11 cellular contexts compared by ENCODE assay signal in the genomic region with DNA sequence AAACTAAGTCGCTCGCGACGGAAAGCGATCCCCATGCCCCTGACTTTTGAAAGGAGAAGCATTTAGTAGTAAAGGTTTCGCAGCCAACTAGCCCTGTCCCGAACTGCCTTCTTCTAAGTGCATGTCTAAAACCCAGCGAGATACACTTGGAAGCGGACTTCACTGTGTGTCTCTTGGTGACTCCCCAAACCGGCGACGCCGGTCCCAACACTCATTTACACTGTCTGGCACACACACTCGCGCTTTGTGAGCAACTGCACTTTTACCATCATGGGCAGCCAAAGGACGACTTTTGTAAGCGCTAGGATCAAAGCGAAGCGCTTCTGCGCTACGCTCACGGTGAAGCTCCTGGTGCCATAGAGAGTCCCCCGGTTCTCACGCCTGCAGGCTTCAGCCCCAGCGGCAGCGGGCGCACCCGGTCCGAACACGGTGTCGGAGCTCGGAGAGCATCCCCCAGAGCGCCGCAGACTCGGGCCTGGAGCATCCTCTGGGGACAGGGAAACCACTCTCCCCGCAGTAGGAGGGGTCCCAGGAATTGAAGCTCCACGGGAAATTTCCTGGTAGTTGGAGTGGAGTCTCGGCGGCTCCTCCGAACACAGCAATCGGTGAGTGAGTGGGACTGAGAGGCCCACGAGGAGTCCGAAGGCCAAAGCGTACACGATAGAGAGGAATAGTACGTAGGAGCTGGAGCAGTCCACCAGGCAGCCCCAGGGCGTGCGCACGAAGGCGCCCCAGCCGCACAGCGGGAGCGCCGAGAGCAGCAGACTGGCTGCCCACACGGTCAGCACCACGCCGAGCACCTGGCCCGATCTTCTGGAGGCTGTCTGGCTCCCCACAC. TPM values are rescaled to one million over a fixed set of nuclear protein-coding genes. Genes with fewer than 3 reads are reported as not detected.
DNase-seq lines count a peak whose midpoint lies in the region; ATAC-seq and TF ChIP-seq lines count a peak whose summit lies in the region.
"Had no signal": no experiment of that assay in that cellular context is flagged by ENCODE, and none has a peak within 500 bp of the region (broad histone marks: within the 10 kb centered on the region; RNA-seq: fewer than 3 reads in every experiment).

No MANE protein-coding gene starts in this region.

- no peak overlapping the region for H3K27ac Mint-ChIP-seq in progenitor cell of endocrine pancreas
- H3K27ac Mint-ChIP-seq in activated T-helper 17 cell treated with anti-CD3 and anti-CD28 coated beads, Interleukin-2, amount 50 U/mL, for 72 hours: no peak overlapping the region
- H3K27ac Mint-ChIP-seq: activated B cell treated with CpG ODN at 0.5 μM for 24 hours had no signal

- in situ Hi-C loops in GM23248 (cut with MboI): no loop called here

- no peak overlapping the region; the same call in 1 of the 2 replicates for H3K4me3 ChIP-seq in GM23248
- peak overlapping the region; percentile 62 for H3K4me3 ChIP-seq in NT2/D1 (ENCODE audit: insufficient read length, low read depth)

- no peak overlapping the region for H3K27ac ChIP-seq in GM23248
- no peak overlapping the region for H3K27ac ChIP-seq in foreskin keratinocyte

- peaks cover 18% of the 10 kb centered on the region for H3K4me1 Mint-ChIP-seq in progenitor cell of endocrine pancreas (ENCODE audit: low read depth)
- H3K4me1 Mint-ChIP-seq in activated T-helper 17 cell treated with anti-CD3 and anti-CD28 coated beads, Interleukin-2, amount 50 U/mL, for 72 hours: peaks cover 4% of the 10 kb centered on the region
- H3K4me1 Mint-ChIP-seq: activated B cell treated with CpG ODN at 0.5 μM for 24 hours had no signal

- peaks cover 63% of the 10 kb centered on the region for H3K27me3 Mint-ChIP-seq in progenitor cell of endocrine pancreas
- peaks cover 38% of the 10 kb centered on the region for H3K27me3 Mint-ChIP-seq in activated T-helper 17 cell treated with anti-CD3 and anti-CD28 coated beads, Interleukin-2, amount 50 U/mL, for 72 hours

- H3K4me1 ChIP-seq in GM23248 (ENCODE audit: insufficient read depth) (no peaks in the 10 kb centered on the region), NT2/D1 (ENCODE audit: insufficient read depth, insufficient read length) (peaks cover 5% of the 10 kb centered on the region), foreskin keratinocyte (no peaks in the 10 kb centered on the region)

- 10 to 12% methylated on average over 57 to 58 of the region's 58 CpGs for WGBS in GM23248 (ENCODE audit: low coverage in 1 of 2, low lambda C conversion rate in 2 of 2, missing lambda C conversion rate in 2 of 2), 2 experiments

- peak overlapping the region; percentile 64 for H3K4me3 Mint-ChIP-seq in progenitor cell of endocrine pancreas (ENCODE audit: low read depth)
- H3K4me3 Mint-ChIP-seq in activated T-helper 17 cell treated with anti-CD3 and anti-CD28 coated beads, Interleukin-2, amount 50 U/mL, for 72 hours: no peak overlapping the region
- H3K4me3 Mint-ChIP-seq: activated B cell treated with CpG ODN at 0.5 μM for 24 hours had no signal

- peak overlapping the region; percentile 20 for H3K4me2 ChIP-seq in GM23248 (ENCODE audit: unreplicated experiment)

- no peaks in the 10 kb centered on the region for H3K9me2 ChIP-seq in GM23248 (ENCODE audit: insufficient read depth)

- no peaks in the 10 kb centered on the region for H4K20me1 ChIP-seq in GM23248 (ENCODE audit: insufficient read depth)

- no peak overlapping the region for H3K9ac ChIP-seq in GM23248
- peak overlapping the region; percentile 84 for H3K9ac ChIP-seq in NT2/D1 (ENCODE audit: insufficient read length, low read depth)

- peak; percentile 80 for ATAC-seq in foreskin keratinocyte
- no peak for ATAC-seq in HG03565 (IDR thresholded peaks at IDR 0.05; ENCODE audit: unreplicated experiment)
- no peak for ATAC-seq in activated T-helper 17 cell treated with anti-CD3 and anti-CD28 coated beads, Interleukin-2, amount 50 U/mL, for 72 hours (replicated peaks)

- H3K9me3 Mint-ChIP-seq in progenitor cell of endocrine pancreas (ENCODE audit: low read depth): no peaks in the 10 kb centered on the region
- H3K9me3 Mint-ChIP-seq in activated T-helper 17 cell treated with anti-CD3 and anti-CD28 coated beads, Interleukin-2, amount 50 U/mL, for 72 hours: no peaks in the 10 kb centered on the region
- H3K9me3 Mint-ChIP-seq: activated B cell treated with CpG ODN at 0.5 μM for 24 hours had no signal

- H3F3A ChIP-seq in GM23248 (ENCODE audit: insufficient read depth): no peaks in the 10 kb centered on the region

- peak; percentile 5 for DNase-seq in GM23248
- DNase-seq in NT2/D1 (ENCODE audit: low read depth, low spot score): no peak
- DNase-seq in foreskin keratinocyte: peak in 1 of 2 donors; percentile 7
- peak; percentile 13 for DNase-seq in progenitor cell of endocrine pancreas (ENCODE audit: low spot score, unreplicated experiment)
- no peak for DNase-seq in Kasumi-1 (lab: John Stamatoyannopoulos, UW)
- no peak for DNase-seq in DMS114 treated with DMSO at 0.1 percent for 48 hours (lab: John Stamatoyannopoulos, UW; ENCODE audit: unreplicated experiment)
- DNase-seq: activated B cell treated with CpG ODN at 0.5 μM for 24 hours, GF-D8 had no signal

- H3K79me2 ChIP-seq in GM23248 (ENCODE audit: insufficient read depth): no peaks in the 10 kb centered on the region

- no peaks in the 10 kb centered on the region for H3K36me3 ChIP-seq in GM23248 (ENCODE audit: low read depth)
- H3K36me3 ChIP-seq in NT2/D1 (ENCODE audit: insufficient read depth, insufficient read length, low read length): no peaks in the 10 kb centered on the region

- H2AFZ ChIP-seq in GM23248: peak overlapping the region; percentile 20; the same call in 1 of the 2 replicates

- H3K27me3 ChIP-seq in GM23248 (replicated peaks; ENCODE audit: insufficient read depth) (peaks cover 32% of the 10 kb centered on the region), NT2/D1 (ENCODE audit: insufficient read depth, insufficient read length) (peaks cover 35% of the 10 kb centered on the region), foreskin keratinocyte (peaks cover 61% of the 10 kb centered on the region)

- H3K36me3 Mint-ChIP-seq in progenitor cell of endocrine pancreas (ENCODE audit: insufficient read depth): no peaks in the 10 kb centered on the region
- no peaks in the 10 kb centered on the region for H3K36me3 Mint-ChIP-seq in activated T-helper 17 cell treated with anti-CD3 and anti-CD28 coated beads, Interleukin-2, amount 50 U/mL, for 72 hours (ENCODE audit: low read depth)

- TF ChIP-seq CTCF in foreskin keratinocyte (conservative IDR thresholded peaks at IDR 0.05) (peak; percentile 16), progenitor cell of endocrine pancreas (IDR thresholded peaks at IDR 0.05; ENCODE audit: unreplicated experiment) (peak; percentile 15)

- H3K9me3 ChIP-seq in GM23248 (ENCODE audit: low read depth): no peaks in the 10 kb centered on the region
- no peaks in the 10 kb centered on the region for H3K9me3 ChIP-seq in NT2/D1 (ENCODE audit: insufficient read depth, low read length)

RNA-seq across cellular contexts. Expression of gene GPR149, which starts 1.4 kb away (rescaled TPM):
- total RNA-seq in GM23248 (2014; rRNA removed; shearing (Covaris generic)): not detected in 2 replicates
- not detected in 2 replicates for polyA plus RNA-seq in GM23248 (2016; fragmentation: Nextera tagmentation; extraction: Ambion mirVana)
- not detected in 2 replicates for total RNA-seq in foreskin keratinocyte
- polyA plus RNA-seq in foreskin keratinocyte: not detected in 2 replicates
- not detected in 2 replicates for total RNA-seq in progenitor cell of endocrine pancreas
- total RNA-seq in activated T-helper 17 cell treated with anti-CD3 and anti-CD28 coated beads, Interleukin-2, amount 50 U/mL, for 72 hours: not detected
- total RNA-seq: activated B cell treated with CpG ODN at 0.5 μM for 24 hours, kidney epithelial cell had no signal

Comparison
In these comparisons a context has a peak if more than half of its experiments do, and no peak if none do; other contexts are left out.
1. DNase-seq: peak in GM23248 (single experiment) and progenitor cell of endocrine pancreas (single experiment); none in NT2/D1 (single experiment), Kasumi-1 (0 of 2) and DMS114 treated with DMSO at 0.1 percent for 48 hours (single experiment).